In genomic region chr5:119318256-119318914, GRCh38 we compare ENCODE assay signal across 10 cellular contexts. TPM values are rescaled to one million over a fixed set of nuclear protein-coding genes. Genes with fewer than 3 reads are reported as not detected.
DNase-seq lines count a peak whose midpoint lies in the region; ATAC-seq and TF ChIP-seq lines count a peak whose summit lies in the region.
"Had no signal": no experiment of that assay in that cellular context is flagged by ENCODE, and none has a peak within 500 bp of the region (broad histone marks: within the 10 kb centered on the region; RNA-seq: fewer than 3 reads in every experiment).

No MANE protein-coding gene starts in this region.

- H3K9ac ChIP-seq in SU-DHL-6 (ENCODE audit: low read length) = no peak overlapping the region
- H3K9ac ChIP-seq: parathyroid adenoma had no signal

- H3K27me3 ChIP-seq in SU-DHL-6 (ENCODE audit: low read length) = no peaks in the 10 kb centered on the region
- no peaks in the 10 kb centered on the region for H3K27me3 ChIP-seq in gastroesophageal sphincter
- H3K27me3 ChIP-seq in right cardiac atrium (ENCODE audit: control insufficient read depth, insufficient read depth) = no peaks in the 10 kb centered on the region
- H3K27me3 ChIP-seq in lower lobe of right lung (ENCODE audit: low read depth) = no peaks in the 10 kb centered on the region

- no peaks in the 10 kb centered on the region for H3K9me2 ChIP-seq in SU-DHL-6 (replicated peaks; ENCODE audit: insufficient read depth, low read length)

- ATAC-seq in GM18511 (IDR thresholded peaks at IDR 0.05; ENCODE audit: unreplicated experiment) = peak; percentile 53
- peak; percentile 44 for ATAC-seq in GM21619 (IDR thresholded peaks at IDR 0.05; ENCODE audit: unreplicated experiment)
- ATAC-seq in gastroesophageal sphincter = no peak
- no peak for ATAC-seq in right cardiac atrium
- no peak for ATAC-seq in lower lobe of right lung
- ATAC-seq in HG03108 (IDR thresholded peaks at IDR 0.05; ENCODE audit: unreplicated experiment) = no peak

- H3K9me3 ChIP-seq in SU-DHL-6 (ENCODE audit: insufficient read depth, low read length) = no peaks in the 10 kb centered on the region
- H3K9me3 ChIP-seq in gastroesophageal sphincter = no peaks in the 10 kb centered on the region
- no peaks in the 10 kb centered on the region for H3K9me3 ChIP-seq in right cardiac atrium (ENCODE audit: control insufficient read depth, low read length)
- no peaks in the 10 kb centered on the region for H3K9me3 ChIP-seq in lower lobe of right lung

- DNase-seq in kidney tubule cell (ENCODE audit: low spot score) (peak; percentile 57), right cardiac atrium (no peak), lower lobe of right lung (no peak)
- DNase-seq: NCI-H1930 had no signal

- H3K4me1 ChIP-seq in gastroesophageal sphincter (peaks cover 0 to 23% (median 4%) of the 10 kb centered on the region in 3 donors), right cardiac atrium (ENCODE audit: control insufficient read depth, insufficient read depth, low read length) (no peaks in the 10 kb centered on the region), lower lobe of right lung (peaks cover 9% of the 10 kb centered on the region)
- H3K4me1 ChIP-seq: parathyroid adenoma had no signal

- H4K20me1 ChIP-seq in SU-DHL-6 (ENCODE audit: low read depth, low read length) = no peaks in the 10 kb centered on the region

- intact Hi-C loops in right cardiac atrium (cut with DNase I) (no loop called here), lower lobe of right lung (cut with DNase I) (no loop called here)

- H3F3A ChIP-seq in SU-DHL-6 (ENCODE audit: insufficient read depth) = peaks cover 21% of the 10 kb centered on the region

- TF ChIP-seq CTCF in SU-DHL-6 (IDR thresholded peaks at IDR 0.05; ENCODE audit: insufficient read depth, low read length, poor library complexity, severe bottlenecking) = no peak
- TF ChIP-seq CTCF in gastroesophageal sphincter (IDR thresholded peaks at IDR 0.05) = no peak
- TF ChIP-seq CTCF in lower lobe of right lung (IDR thresholded peaks at IDR 0.05) = no peak

- TF ChIP-seq POLR2A in gastroesophageal sphincter (IDR thresholded peaks at IDR 0.05) = no peak

- no peak overlapping the region for H2AFZ ChIP-seq in SU-DHL-6 (ENCODE audit: low read depth, low read length, severe bottlenecking)
- H2AFZ ChIP-seq: parathyroid adenoma had no signal

- H3K79me2 ChIP-seq in SU-DHL-6 (ENCODE audit: insufficient read depth, low read length) = peaks cover 87% of the 10 kb centered on the region
- H3K79me2 ChIP-seq: parathyroid adenoma had no signal

- WGBS in gastroesophageal sphincter (ENCODE audit: low coverage in 1 of 2), 2 donors = 72 to 75% methylated on average over 4 to 7 of the region's 7 CpGs
- 66% methylated on average over 7 of the region's 7 CpGs for WGBS in right cardiac atrium

- no peaks in the 10 kb centered on the region for H3K36me3 ChIP-seq in SU-DHL-6 (ENCODE audit: low read length)
- no peaks in the 10 kb centered on the region for H3K36me3 ChIP-seq in gastroesophageal sphincter
- no peaks in the 10 kb centered on the region for H3K36me3 ChIP-seq in lower lobe of right lung

- no peak for TF ChIP-seq EP300 in gastroesophageal sphincter (IDR thresholded peaks at IDR 0.05)

- peak overlapping the region; percentile 32 for H3K4me2 ChIP-seq in SU-DHL-6 (ENCODE audit: low read depth, low read length, poor library complexity, severe bottlenecking)

- no peak overlapping the region; the same call in 1 of the 2 replicates for H3K27ac ChIP-seq in SU-DHL-6 (ENCODE audit: low read depth, low read length)
- H3K27ac ChIP-seq in gastroesophageal sphincter = no peak overlapping the region
- no peak overlapping the region for H3K27ac ChIP-seq in right cardiac atrium (ENCODE audit: low read length)
- H3K27ac ChIP-seq in lower lobe of right lung = no peak overlapping the region
- H3K27ac ChIP-seq: parathyroid adenoma had no signal

- H3K4me3 ChIP-seq in SU-DHL-6 (ENCODE audit: insufficient read depth, low read length, poor library complexity, severe bottlenecking) = no peak overlapping the region
- no peak overlapping the region for H3K4me3 ChIP-seq in gastroesophageal sphincter
- no peak overlapping the region for H3K4me3 ChIP-seq in right cardiac atrium (ENCODE audit: low read length)
- no peak overlapping the region for H3K4me3 ChIP-seq in lower lobe of right lung

RNA-seq across cellular contexts. Expression of gene TNFAIP8, which starts 37.4 kb away (rescaled TPM):
- total RNA-seq in gastroesophageal sphincter (10 to 100 TPM; 25.4 to 76.7 (median 31.6) TPM), right cardiac atrium (1 to 10 TPM; 4.1 to 5.9 (median 4.5) TPM), lower lobe of right lung (29.5 TPM)
- 2.7 TPM for polyA plus RNA-seq in right cardiac atrium

Comparison
In these comparisons a context has a peak if more than half of its experiments do, and no peak if none do; other contexts are left out.
1. ATAC-seq: peak in GM18511 (single experiment) and GM21619 (single experiment); none in gastroesophageal sphincter (single experiment), right cardiac atrium (0 of 2), lower lobe of right lung (0 of 2) and HG03108 (single experiment).